In genomic region chr20:41234546-41234945, GRCh38 we compare ENCODE assay signal across 13 cellular contexts.
DNase-seq lines count a peak whose midpoint lies in the region; ATAC-seq and TF ChIP-seq lines count a peak whose summit lies in the region.
"Had no signal": no experiment of that assay in that cellular context is flagged by ENCODE, and none has a peak within 500 bp of the region (broad histone marks: within the 10 kb centered on the region; RNA-seq: fewer than 3 reads in every experiment).

No MANE protein-coding gene starts in this region.

- no peaks in the 10 kb centered on the region for H3K9me3 ChIP-seq in GM23248 (ENCODE audit: low read depth)
- H3K9me3 ChIP-seq in gastrocnemius medialis = no peaks in the 10 kb centered on the region

- DNase-seq in GM23248 (peak; percentile 25), chondrocyte (ENCODE audit: low spot score) (no peak), inferior parietal cortex (ENCODE audit: extremely low spot score) (peak; percentile 70), gastrocnemius medialis (peak; percentile 59 to 89), OCI-M2 (lab: John Stamatoyannopoulos, UW; ENCODE audit: unreplicated experiment) (no peak), DMS153 treated with DMSO at 0.1 percent for 48 hours (lab: John Stamatoyannopoulos, UW; ENCODE audit: unreplicated experiment) (no peak), dedifferentiated amniotic fluid mesenchymal stem cell (ENCODE audit: extremely low spot score) (no peak)
- DNase-seq: activated naive CD8-positive, alpha-beta T cell treated with anti-CD3 and anti-CD28 coated beads, Interleukin-2, amount 10 ng/mL, durations not matched to agents 7 days and 5 days; erythroblast; left colon; NCI-H2081 treated with DMSO at 0.1 percent for 48 hours had no signal

- H3K79me2 ChIP-seq in GM23248 (ENCODE audit: insufficient read depth) = peaks cover 71% of the 10 kb centered on the region

- H3K4me1 ChIP-seq in GM23248 (ENCODE audit: insufficient read depth) (peaks cover 38% of the 10 kb centered on the region), gastrocnemius medialis (peaks cover 52 to 54% of the 10 kb centered on the region in 2 donors)

- no peak overlapping the region for H3K4me2 ChIP-seq in GM23248 (ENCODE audit: unreplicated experiment)

- H3K9ac ChIP-seq in GM23248 = peak overlapping the region; percentile 9; the same call in 1 of the 2 replicates

- peaks cover 44% of the 10 kb centered on the region for H3F3A ChIP-seq in GM23248 (ENCODE audit: insufficient read depth)

- in situ Hi-C loops in GM23248 (cut with MboI) (no loop called here), gastrocnemius medialis (cut with MboI; ENCODE audit: low sequenced_read_pairs in 4 of 4) (loop anchor here in 2 of 4 donors (5.0 to 10.0 kb wide), 2 partner anchors 100 to 103 kb away; no protein-coding TSS in a partner anchor)

- H3K27ac Mint-ChIP-seq in chondrocyte (ENCODE audit: unreplicated experiment) = peak overlapping the region; percentile 29
- H3K27ac Mint-ChIP-seq: activated naive CD8-positive, alpha-beta T cell treated with anti-CD3 and anti-CD28 coated beads, Interleukin-2, amount 10 ng/mL, durations not matched to agents 7 days and 5 days; T-helper 1 cell treated with Interleukin-12 subunit alpha and Interleukin-12 subunit beta and Interleukin-4 antibody, amounts not matched to agents 30 μg/mL and 1 μg/mL, for 36 hours had no signal

- WGBS in GM23248 (ENCODE audit: low coverage in 1 of 2, low lambda C conversion rate in 2 of 2, missing lambda C conversion rate in 2 of 2), 2 experiments = 35 to 46% methylated on average over 4 of the region's 4 CpGs

- H3K4me3 Mint-ChIP-seq in chondrocyte (ENCODE audit: unreplicated experiment) = no peak overlapping the region
- H3K4me3 Mint-ChIP-seq: activated naive CD8-positive, alpha-beta T cell treated with anti-CD3 and anti-CD28 coated beads, Interleukin-2, amount 10 ng/mL, durations not matched to agents 7 days and 5 days; T-helper 1 cell treated with Interleukin-12 subunit alpha and Interleukin-12 subunit beta and Interleukin-4 antibody, amounts not matched to agents 30 μg/mL and 1 μg/mL, for 36 hours had no signal

- H3K4me1 Mint-ChIP-seq in chondrocyte (ENCODE audit: low read depth) = peaks cover 42% of the 10 kb centered on the region

- H3K36me3 Mint-ChIP-seq in chondrocyte (ENCODE audit: low read depth) = peaks cover 1% of the 10 kb centered on the region

- no peaks in the 10 kb centered on the region for H3K27me3 ChIP-seq in GM23248 (replicated peaks; ENCODE audit: insufficient read depth)
- H3K27me3 ChIP-seq in gastrocnemius medialis = no peaks in the 10 kb centered on the region

- no peaks in the 10 kb centered on the region for H3K27me3 Mint-ChIP-seq in chondrocyte (ENCODE audit: low read depth)
- H3K27me3 Mint-ChIP-seq: activated naive CD8-positive, alpha-beta T cell treated with anti-CD3 and anti-CD28 coated beads, Interleukin-2, amount 10 ng/mL, durations not matched to agents 7 days and 5 days had no signal

- no peak overlapping the region for H2AFZ ChIP-seq in GM23248

- no peaks in the 10 kb centered on the region; the same call in 1 of the 2 replicates for H3K36me3 ChIP-seq in GM23248 (ENCODE audit: low read depth)
- no peaks in the 10 kb centered on the region for H3K36me3 ChIP-seq in gastrocnemius medialis

- TF ChIP-seq POLR2A in gastrocnemius medialis (IDR thresholded peaks at IDR 0.05) = no peak

- no peaks in the 10 kb centered on the region for H4K20me1 ChIP-seq in GM23248 (ENCODE audit: insufficient read depth)

- TF ChIP-seq CTCF in chondrocyte (IDR thresholded peaks at IDR 0.05) (no peak), gastrocnemius medialis (IDR thresholded peaks at IDR 0.05 in 4 of 5, conservative IDR thresholded peaks at IDR 0.05 in 1 of 5) (no peak)

- no peaks in the 10 kb centered on the region for H3K9me3 Mint-ChIP-seq in chondrocyte (ENCODE audit: low read depth)
- H3K9me3 Mint-ChIP-seq: activated naive CD8-positive, alpha-beta T cell treated with anti-CD3 and anti-CD28 coated beads, Interleukin-2, amount 10 ng/mL, durations not matched to agents 7 days and 5 days; T-helper 1 cell treated with Interleukin-12 subunit alpha and Interleukin-12 subunit beta and Interleukin-4 antibody, amounts not matched to agents 30 μg/mL and 1 μg/mL, for 36 hours had no signal

- intact Hi-C loops in gastrocnemius medialis (cut with DNase I; ENCODE audit: low total_unique reads) = no loop called here

- H3K27ac ChIP-seq in GM23248 (peak overlapping the region; percentile 89), gastrocnemius medialis (peak overlapping the region; percentile 78 to 91 (median 86))

- no peak overlapping the region for H3K4me3 ChIP-seq in GM23248
- H3K4me3 ChIP-seq in gastrocnemius medialis = no peak overlapping the region

- ATAC-seq in gastrocnemius medialis (peak; percentile 77 to 88), GM18873 (IDR thresholded peaks at IDR 0.05; ENCODE audit: low FRiP score, unreplicated experiment) (no peak)

- no peaks in the 10 kb centered on the region for H3K9me2 ChIP-seq in GM23248 (ENCODE audit: insufficient read depth)

Comparison
In these comparisons a context has a peak if more than half of its experiments do, and no peak if none do; other contexts are left out.
1. DNase-seq: peak in GM23248 (single experiment), inferior parietal cortex (single experiment) and gastrocnemius medialis (2 of 2); none in chondrocyte (single experiment), OCI-M2 (single experiment), DMS153 treated with DMSO at 0.1 percent for 48 hours (single experiment) and dedifferentiated amniotic fluid mesenchymal stem cell (single experiment).